In genomic region chr11:120912504-120912903, GRCh38 we compare ENCODE assay signal across 9 cellular contexts.
DNase-seq lines count a peak whose midpoint lies in the region; ATAC-seq and TF ChIP-seq lines count a peak whose summit lies in the region.
"Had no signal": no experiment of that assay in that cellular context is flagged by ENCODE, and none has a peak within 500 bp of the region (broad histone marks: within the 10 kb centered on the region; RNA-seq: fewer than 3 reads in every experiment).

No MANE protein-coding gene starts in this region.

- TF ChIP-seq CTCF in epithelial cell of proximal tubule (conservative IDR thresholded peaks at IDR 0.05; ENCODE audit: low read depth, low read length) = peak; percentile 58

- H3K4me3 Mint-ChIP-seq in activated T-helper 1 cell treated with anti-CD3 and anti-CD28 coated beads, Interleukin-12 subunit alpha, Interleukin-12 subunit beta, Interleukin-2, Interleukin-4 antibody, amounts not matched to agents 30 ng/mL and 10 ng/mL and 1 ng/mL, durations not matched to agents 14 hours and 24 hours and 36 hours = no peak overlapping the region
- no peak overlapping the region for H3K4me3 Mint-ChIP-seq in T-cell
- H3K4me3 Mint-ChIP-seq: CD4-positive, CD25-positive, alpha-beta regulatory T cell had no signal

- intact Hi-C loops in activated T-helper 1 cell treated with anti-CD3 and anti-CD28 coated beads, Interleukin-12 subunit alpha, Interleukin-12 subunit beta, Interleukin-2, Interleukin-4 antibody, amounts not matched to agents 30 ng/mL and 10 ng/mL and 1 ng/mL, durations not matched to agents 14 hours and 24 hours and 36 hours (cut with micrococcal nuclease) = no loop called here

- no peak overlapping the region for H3K27ac Mint-ChIP-seq in activated T-helper 1 cell treated with anti-CD3 and anti-CD28 coated beads, Interleukin-12 subunit alpha, Interleukin-12 subunit beta, Interleukin-2, Interleukin-4 antibody, amounts not matched to agents 30 ng/mL and 10 ng/mL and 1 ng/mL, durations not matched to agents 14 hours and 24 hours and 36 hours
- no peak overlapping the region for H3K27ac Mint-ChIP-seq in T-cell

- H3K36me3 Mint-ChIP-seq in activated T-helper 1 cell treated with anti-CD3 and anti-CD28 coated beads, Interleukin-12 subunit alpha, Interleukin-12 subunit beta, Interleukin-2, Interleukin-4 antibody, amounts not matched to agents 30 ng/mL and 10 ng/mL and 1 ng/mL, durations not matched to agents 14 hours and 24 hours and 36 hours (ENCODE audit: low read depth) = no peaks in the 10 kb centered on the region
- H3K36me3 Mint-ChIP-seq in T-cell = no peaks in the 10 kb centered on the region
- H3K36me3 Mint-ChIP-seq: CD4-positive, CD25-positive, alpha-beta regulatory T cell had no signal

- CTCF ChIA-PET in T-cell (lab: Charles Lee) = no interaction called here

- DNase-seq in NCI-H146 (lab: John Stamatoyannopoulos, UW) (peak; percentile 12), NCI-H146 treated with DMSO at 0.1 percent for 48 hours (lab: John Stamatoyannopoulos, UW; ENCODE audit: unreplicated experiment) (no peak), NCI-H524 treated with DMSO at 0.1 percent for 48 hours (lab: John Stamatoyannopoulos, UW) (peak; percentile 7), epithelial cell of proximal tubule (ENCODE audit: low read depth) (no peak), putamen (ENCODE audit: low spot score) (peak; percentile 58), T-cell (no peak), NCI-H510A treated with DMSO at 0.1 percent for 48 hours (lab: John Stamatoyannopoulos, UW) (no peak)
- DNase-seq in activated T-helper 1 cell treated with anti-CD3 and anti-CD28 coated beads, Interleukin-12 subunit alpha, Interleukin-12 subunit beta, Interleukin-2, Interleukin-4 antibody, amounts not matched to agents 30 ng/mL and 10 ng/mL and 1 ng/mL, durations not matched to agents 14 hours and 24 hours and 36 hours (ENCODE audit: low spot score) = no peak

- H3K4me3 ChIP-seq in epithelial cell of proximal tubule (ENCODE audit: low read depth, low read length) = no peak overlapping the region

- H3K4me1 Mint-ChIP-seq in activated T-helper 1 cell treated with anti-CD3 and anti-CD28 coated beads, Interleukin-12 subunit alpha, Interleukin-12 subunit beta, Interleukin-2, Interleukin-4 antibody, amounts not matched to agents 30 ng/mL and 10 ng/mL and 1 ng/mL, durations not matched to agents 14 hours and 24 hours and 36 hours (ENCODE audit: low read depth) = no peaks in the 10 kb centered on the region
- no peaks in the 10 kb centered on the region for H3K4me1 Mint-ChIP-seq in T-cell
- H3K4me1 Mint-ChIP-seq: CD4-positive, CD25-positive, alpha-beta regulatory T cell had no signal

- H3K27me3 Mint-ChIP-seq in activated T-helper 1 cell treated with anti-CD3 and anti-CD28 coated beads, Interleukin-12 subunit alpha, Interleukin-12 subunit beta, Interleukin-2, Interleukin-4 antibody, amounts not matched to agents 30 ng/mL and 10 ng/mL and 1 ng/mL, durations not matched to agents 14 hours and 24 hours and 36 hours (ENCODE audit: insufficient read depth) = peaks cover 5% of the 10 kb centered on the region
- H3K27me3 Mint-ChIP-seq in T-cell = peaks cover 14 to 28% of the 10 kb centered on the region in 2 donors

- H3K9me3 Mint-ChIP-seq in activated T-helper 1 cell treated with anti-CD3 and anti-CD28 coated beads, Interleukin-12 subunit alpha, Interleukin-12 subunit beta, Interleukin-2, Interleukin-4 antibody, amounts not matched to agents 30 ng/mL and 10 ng/mL and 1 ng/mL, durations not matched to agents 14 hours and 24 hours and 36 hours = no peaks in the 10 kb centered on the region
- H3K9me3 Mint-ChIP-seq in T-cell = no peaks in the 10 kb centered on the region

- POLR2A ChIA-PET in T-cell (lab: Charles Lee) = no interaction called here

- no peak for ATAC-seq in T-cell (replicated peaks in 1 of 4)

Comparison
In these comparisons a context has a peak if more than half of its experiments do, and no peak if none do; other contexts are left out.
1. DNase-seq: peak in NCI-H146 (single experiment), NCI-H524 treated with DMSO at 0.1 percent for 48 hours (single experiment) and putamen (single experiment); none in NCI-H146 treated with DMSO at 0.1 percent for 48 hours (single experiment), epithelial cell of proximal tubule (single experiment), activated T-helper 1 cell treated with anti-CD3 and anti-CD28 coated beads, Interleukin-12 subunit alpha, Interleukin-12 subunit beta, Interleukin-2, Interleukin-4 antibody, amounts not matched to agents 30 ng/mL and 10 ng/mL and 1 ng/mL, durations not matched to agents 14 hours and 24 hours and 36 hours (single experiment), T-cell (0 of 34) and NCI-H510A treated with DMSO at 0.1 percent for 48 hours (single experiment).